In the genomic region with DNA sequence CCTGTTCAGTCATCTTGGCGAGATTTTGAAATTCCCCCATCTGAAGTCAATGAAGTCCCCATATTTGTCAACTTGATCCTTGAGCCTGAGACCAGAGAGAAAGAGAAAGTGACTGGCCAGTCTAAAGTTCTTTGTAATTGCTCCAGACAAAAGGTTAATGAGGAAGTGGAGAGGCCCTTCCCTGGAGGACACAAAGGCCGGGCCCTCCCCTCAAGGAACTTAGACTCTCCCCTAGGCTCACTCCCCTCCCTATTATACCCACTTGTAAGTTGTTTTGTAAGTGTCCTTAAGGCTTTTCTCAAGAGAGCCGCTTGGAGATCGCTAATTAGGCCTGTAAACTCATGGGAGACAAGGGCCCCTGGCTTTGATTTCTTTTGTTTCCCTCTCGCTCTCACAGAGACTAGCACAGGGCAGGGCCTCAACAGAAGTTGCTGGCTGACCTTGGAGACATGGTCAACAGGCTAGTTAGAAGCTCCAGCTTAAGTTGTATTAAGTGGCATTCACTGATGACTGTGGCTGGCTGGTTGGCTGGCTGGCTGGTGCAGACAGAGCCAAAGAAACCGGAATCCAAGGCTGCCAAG, we compare ENCODE assay signal across 12 cellular contexts. TPM values are rescaled to one million over a fixed set of nuclear protein-coding genes. Genes with fewer than 3 reads are reported as not detected.
"Had no signal": no experiment of that assay in that cellular context is flagged by ENCODE, and none has a peak within 500 bp of the region (broad histone marks: within the 10 kb centered on the region; RNA-seq: fewer than 3 reads in every experiment).

No MANE protein-coding gene starts in this region.

- H3K36me3 ChIP-seq: thoracic aorta had no signal

- DNase-seq: activated CD4-positive, alpha-beta T cell treated with anti-CD3 and anti-CD28 coated beads, Interleukin-2, amount 10 ng/mL, durations not matched to agents 24 days and 14 days; activated CD4-positive, CD25-positive, alpha-beta regulatory T cell; activated CD8-positive, alpha-beta T cell treated with anti-CD3 and anti-CD28 coated beads, Interleukin-2, amount 10 ng/mL, durations not matched to agents 7 days and 5 days; activated naive CD4-positive, alpha-beta T cell treated with anti-CD3 and anti-CD28 coated beads for 36 hours; activated naive CD8-positive, alpha-beta T cell treated with anti-CD3 and anti-CD28 coated beads, Interleukin-2, amount 50 U/mL, for 24 hours; activated T-cell treated with anti-CD3 and anti-CD28 coated beads, Interleukin-2, amount 50 U/mL, for 24 hours; left ventricle myocardium superior; natural killer cell; stimulated activated naive B cell treated with anti-CD40 and anti-IgM and Interleukin-4, amounts not matched to agents 10 μg/mL and 1 μg/mL and 100 μg/mL, for 72 hours; T-cell had no signal

- ATAC-seq: activated CD8-positive, alpha-beta T cell treated with anti-CD3 and anti-CD28 coated beads, Interleukin-2, amount 10 ng/mL, durations not matched to agents 7 days and 5 days; activated naive CD8-positive, alpha-beta T cell treated with anti-CD3 and anti-CD28 coated beads, Interleukin-2, amount 50 U/mL, for 24 hours; left ventricle myocardium superior; natural killer cell; stimulated activated naive B cell treated with anti-CD40 and anti-IgM and Interleukin-4, amounts not matched to agents 10 μg/mL and 1 μg/mL and 100 μg/mL, for 72 hours; T-cell had no signal

- H3K27ac ChIP-seq: coronary artery, thoracic aorta had no signal

- H3K4me3 ChIP-seq: coronary artery, thoracic aorta had no signal

- H3K9me3 ChIP-seq: thoracic aorta had no signal

RNA-seq across cellular contexts. Expression of a gene that starts 20.3 kb away (rescaled TPM):
- total RNA-seq: activated CD8-positive, alpha-beta T cell treated with anti-CD3 and anti-CD28 coated beads, Interleukin-2, amount 10 ng/mL, durations not matched to agents 7 days and 5 days had no signal
